25 cellular contexts compared by ENCODE assay signal in genomic region chr6:7247828-7248227, GRCh38.
"Had no signal": no experiment of that assay in that cellular context is flagged by ENCODE, and none has a peak within 500 bp of the region (broad histone marks: within the 10 kb centered on the region; RNA-seq: fewer than 3 reads in every experiment).

No MANE protein-coding gene starts in this region.

- H3K4me1 ChIP-seq: breast epithelium had no signal

- DNase-seq: activated CD4-positive, alpha-beta T cell treated with anti-CD3 and anti-CD28 coated beads for 4 hours; activated CD8-positive, alpha-beta memory T cell treated with anti-CD3 and anti-CD28 coated beads, Interleukin-2, amount 50 U/mL, for 48 hours; activated CD8-positive, alpha-beta T cell treated with anti-CD3 and anti-CD28 coated beads for 36 hours; activated effector memory CD4-positive, alpha-beta T cell treated with Interleukin-2 at 50 U/mL for 16 hours; activated naive CD4-positive, alpha-beta T cell; activated T-cell treated with anti-CD3 and anti-CD28 coated beads, Interleukin-2, amount 50 U/mL, for 24 hours; caudate nucleus; KG1; NCI-H1048; NCI-H146; NCI-H1930; NCI-H2171 treated with DMSO at 0.1 percent for 48 hours; NCI-H226; NCI-H526; NK-92 treated with Interleukin-12 subunit alpha and Interleukin-12 subunit beta, amount 100 ng/mL, for 24 hours; OCI-M1; RPMI8226; SHP77 had no signal

- H3K4me3 Mint-ChIP-seq: activated CD8-positive, alpha-beta T cell treated with anti-CD3 and anti-CD28 coated beads for 36 hours; activated naive CD4-positive, alpha-beta T cell treated with anti-CD3 and anti-CD28 coated beads, Interleukin-2, amount 50 U/mL, for 24 hours; activated T-cell treated with anti-CD3 and anti-CD28 coated beads, Interleukin-2, amount 50 U/mL, for 24 hours; activated T-helper 1 cell treated with anti-CD3 and anti-CD28 coated beads, Interleukin-12 subunit alpha, Interleukin-12 subunit beta, Interleukin-2, Interleukin-4 antibody, amounts not matched to agents 30 ng/mL and 10 ng/mL and 1 ng/mL, durations not matched to agents 14 hours and 24 hours and 36 hours; T-helper 1 cell treated with Interleukin-12 subunit alpha and Interleukin-12 subunit beta and Interleukin-4 antibody, amounts not matched to agents 30 μg/mL and 1 μg/mL, for 36 hours had no signal

- H3K4me3 ChIP-seq: breast epithelium, SJSA1 had no signal

- ATAC-seq: activated CD4-positive, CD25-positive, alpha-beta regulatory T cell treated with anti-CD3 and anti-CD28 coated beads, Interleukin-2, amount 50 U/mL, for 24 hours; activated CD8-positive, alpha-beta T cell treated with anti-CD3 and anti-CD28 coated beads for 36 hours; Panc1 had no signal

- H3K9me3 Mint-ChIP-seq: activated CD8-positive, alpha-beta T cell treated with anti-CD3 and anti-CD28 coated beads for 36 hours; activated naive CD4-positive, alpha-beta T cell treated with anti-CD3 and anti-CD28 coated beads, Interleukin-2, amount 50 U/mL, for 24 hours; activated T-cell treated with anti-CD3 and anti-CD28 coated beads, Interleukin-2, amount 50 U/mL, for 24 hours; activated T-helper 1 cell treated with anti-CD3 and anti-CD28 coated beads, Interleukin-12 subunit alpha, Interleukin-12 subunit beta, Interleukin-2, Interleukin-4 antibody, amounts not matched to agents 30 ng/mL and 10 ng/mL and 1 ng/mL, durations not matched to agents 14 hours and 24 hours and 36 hours; T-helper 1 cell treated with Interleukin-12 subunit alpha and Interleukin-12 subunit beta and Interleukin-4 antibody, amounts not matched to agents 30 μg/mL and 1 μg/mL, for 36 hours had no signal

- H3K27me3 ChIP-seq: breast epithelium, SJSA1 had no signal

- H3K27ac Mint-ChIP-seq: activated CD8-positive, alpha-beta T cell treated with anti-CD3 and anti-CD28 coated beads for 36 hours; activated naive CD4-positive, alpha-beta T cell treated with anti-CD3 and anti-CD28 coated beads, Interleukin-2, amount 50 U/mL, for 24 hours; activated T-helper 1 cell treated with anti-CD3 and anti-CD28 coated beads, Interleukin-12 subunit alpha, Interleukin-12 subunit beta, Interleukin-2, Interleukin-4 antibody, amounts not matched to agents 30 ng/mL and 10 ng/mL and 1 ng/mL, durations not matched to agents 14 hours and 24 hours and 36 hours; T-helper 1 cell treated with Interleukin-12 subunit alpha and Interleukin-12 subunit beta and Interleukin-4 antibody, amounts not matched to agents 30 μg/mL and 1 μg/mL, for 36 hours had no signal

- H3K27ac ChIP-seq: breast epithelium, SJSA1 had no signal

- H3K9me3 ChIP-seq: breast epithelium, SJSA1 had no signal

- H3K27me3 Mint-ChIP-seq: activated CD8-positive, alpha-beta T cell treated with anti-CD3 and anti-CD28 coated beads for 36 hours; activated naive CD4-positive, alpha-beta T cell treated with anti-CD3 and anti-CD28 coated beads, Interleukin-2, amount 50 U/mL, for 24 hours; activated T-cell treated with anti-CD3 and anti-CD28 coated beads, Interleukin-2, amount 50 U/mL, for 24 hours had no signal
